ENCODE assay signal across 8 cellular contexts in the genomic region with DNA sequence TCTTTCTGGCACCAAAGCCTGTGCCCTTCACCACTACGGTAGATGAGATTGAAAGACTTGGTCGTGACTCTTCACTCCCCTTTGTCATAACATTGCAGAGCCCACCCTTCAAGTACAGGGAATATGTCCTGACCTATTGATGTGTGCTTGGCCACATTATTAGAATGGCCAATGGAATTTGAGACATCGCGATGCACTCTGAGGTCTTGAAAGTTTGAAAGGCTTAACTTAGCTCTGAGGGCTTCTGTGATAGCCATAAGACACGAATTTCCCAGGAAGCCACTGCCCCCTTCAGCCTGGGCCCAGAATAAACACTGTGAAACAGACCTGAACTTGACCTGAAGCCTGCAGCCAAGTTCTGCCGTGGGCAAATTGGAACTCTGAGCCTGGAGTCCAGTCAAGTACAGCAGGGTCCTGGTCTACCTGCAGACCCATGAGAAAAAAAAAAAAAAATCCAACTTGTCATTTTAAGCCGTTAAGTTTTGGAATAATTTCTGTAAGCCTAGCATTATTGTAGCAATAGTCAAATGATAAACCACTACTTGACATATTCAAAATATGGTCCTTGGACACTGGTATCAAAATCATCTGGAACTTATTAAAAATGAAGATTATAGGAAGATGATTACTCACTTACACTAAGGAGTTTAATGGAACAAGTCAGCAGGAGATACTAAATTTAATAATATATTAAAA. TPM values are rescaled to one million over a fixed set of nuclear protein-coding genes. Genes with fewer than 3 reads are reported as not detected.
A peak's percentile ranks its signal among the peaks of the same experiment; 100 is the strongest.
DNase-seq lines count a peak whose midpoint lies in the region; ATAC-seq and TF ChIP-seq lines count a peak whose summit lies in the region.

No MANE protein-coding gene starts in this region.

- H3K27ac ChIP-seq in Panc1 (ENCODE audit: low read length) (no peak overlapping the region), thoracic aorta (no peak overlapping the region)

- BruUV-seq in Panc1 (replicated peaks; lab: Mats Ljungman, UMichigan) = no TSS peak

- in situ Hi-C loops in Panc1 (cut with HindIII; ENCODE audit: low pct_unique_long_range_greater_than_20kb, low sequenced_read_pairs) = no loop called here

- H3K36me3 ChIP-seq in Panc1 (ENCODE audit: control insufficient read depth, insufficient read depth, low read length) (no peaks in the 10 kb centered on the region), thoracic aorta (no peaks in the 10 kb centered on the region)

- intact Hi-C loops in Panc1 (cut with micrococcal nuclease; ENCODE audit: unreplicated experiment) = loop anchor here (10.0 kb wide), 1 partner anchor 288 kb away; no protein-coding TSS in a partner anchor

- CTCF ChIA-PET in Panc1 (lab: Charles Lee) = interaction anchor here (1.0 kb wide), 1 partner anchor 384 kb away, joined by 6 read pairs; a partner anchor contains a TSS

- TF ChIP-seq CTCF in Panc1 (IDR thresholded peaks at IDR 0.05) (peak; percentile 92), cardiac fibroblast (IDR thresholded peaks at IDR 0.05; ENCODE audit: low read depth, low read length) (peak; percentile 72), thoracic aorta (IDR thresholded peaks at IDR 0.05) (peak; percentile 51)

- peak; percentile 58 for ATAC-seq in HG03280 (IDR thresholded peaks at IDR 0.05; ENCODE audit: unreplicated experiment)
- peak; percentile 92 for ATAC-seq in Panc1
- ATAC-seq in thoracic aorta (ENCODE audit: insufficient number of reproducible peaks, low FRiP score, low read depth) = peak; percentile 90
- no peak for ATAC-seq in HG03571 (IDR thresholded peaks at IDR 0.05; ENCODE audit: unreplicated experiment)

- peaks cover 4% of the 10 kb centered on the region for H3K4me1 ChIP-seq in Panc1 (ENCODE audit: control insufficient read depth, insufficient read depth, low read length)
- no peaks in the 10 kb centered on the region for H3K4me1 ChIP-seq in thoracic aorta (ENCODE audit: control insufficient read depth in 1 of 2, low read depth in 2 of 2)

- H3K27me3 ChIP-seq in Panc1 (ENCODE audit: control insufficient read depth, insufficient read depth, low read length) (no peaks in the 10 kb centered on the region), thoracic aorta (replicated peaks; ENCODE audit: insufficient read depth) (no peaks in the 10 kb centered on the region)

- H3K4me3 ChIP-seq in Panc1 (ENCODE audit: low read depth in 2 of 2, low read length in 2 of 2) (no peak overlapping the region), cardiac fibroblast (replicated peaks in 1 of 2; ENCODE audit: low read depth in 2 of 2, low read length in 2 of 2) (no peak overlapping the region), thoracic aorta (peak overlapping the region; percentile 45)

- peak in 2 of 3 donors; percentile 5 to 11 for DNase-seq in stimulated activated CD4-positive, alpha-beta T cell treated with anti-CD3 and anti-CD28 coated beads, Interleukin-12 subunit alpha, Interleukin-12 subunit beta, amount 100 ng/mL, for 48 hours (ENCODE audit: low read depth in 2 of 3, low spot score in 1 of 3)
- no peak for DNase-seq in stimulated activated CD4-positive, alpha-beta T cell treated with anti-CD3 and anti-CD28 coated beads, Interleukin-2, amount 100 ng/mL, for 24 hours
- DNase-seq in Panc1 (ENCODE audit: low read depth, low spot score) (peak; percentile 67), cardiac fibroblast (ENCODE audit: low read depth in 2 of 2) (peak; percentile 86 to 90), left kidney (ENCODE audit: low read depth, low spot score) (peak; percentile 84), thoracic aorta (ENCODE audit: low spot score) (no peak)

- H3K9me3 ChIP-seq in Panc1 (ENCODE audit: control insufficient read depth, insufficient read depth, low read depth, low read length) (no peaks in the 10 kb centered on the region), thoracic aorta (no peaks in the 10 kb centered on the region)

- POLR2A ChIA-PET in Panc1 (lab: Charles Lee) = no interaction called here

RNA-seq across cellular contexts. Expression of a gene that starts 36.9 kb away (rescaled TPM):
- total RNA-seq in Panc1 (2021; ENCODE audit: unreplicated experiment) (43.3 TPM), thoracic aorta (10 to 100 TPM; 11.8 to 32.2 TPM)
- 27.5 TPM for polyA plus RNA-seq in Panc1 (2012; ENCODE audit: insufficient read length)

Comparison
In these comparisons a context has a peak if more than half of its experiments do, and no peak if none do; other contexts are left out.
1. DNase-seq: peak in stimulated activated CD4-positive, alpha-beta T cell treated with anti-CD3 and anti-CD28 coated beads, Interleukin-12 subunit alpha, Interleukin-12 subunit beta, amount 100 ng/mL, for 48 hours (2 of 3), Panc1 (single experiment), cardiac fibroblast (2 of 2) and left kidney (single experiment); none in stimulated activated CD4-positive, alpha-beta T cell treated with anti-CD3 and anti-CD28 coated beads, Interleukin-2, amount 100 ng/mL, for 24 hours (0 of 2) and thoracic aorta (single experiment).
2. Peak in every context shown above with its lines, with median percentiles within 50 percentile points of each other: CTCF ChIP-seq.